In genomic region chr14:93857500-93857899, GRCh38 we compare ENCODE assay signal across 22 cellular contexts.
DNase-seq lines count a peak whose midpoint lies in the region; ATAC-seq and TF ChIP-seq lines count a peak whose summit lies in the region.
"Had no signal": no experiment of that assay in that cellular context is flagged by ENCODE, and none has a peak within 500 bp of the region (broad histone marks: within the 10 kb centered on the region; RNA-seq: fewer than 3 reads in every experiment).

No MANE protein-coding gene starts in this region.

- no peaks in the 10 kb centered on the region for H3K36me3 Mint-ChIP-seq in stimulated activated naive B cell treated with anti-CD40 and anti-IgM and Interleukin-4, amounts not matched to agents 10 μg/mL and 1 μg/mL and 100 μg/mL, for 72 hours

- intact Hi-C loops in left lung (cut with DNase I), result no loop called here

- peaks cover 16 to 19% of the 10 kb centered on the region in 2 donors for H3K27me3 Mint-ChIP-seq in stimulated activated naive B cell treated with anti-CD40 and anti-IgM and Interleukin-4, amounts not matched to agents 10 μg/mL and 1 μg/mL and 100 μg/mL, for 72 hours

- H3K9ac ChIP-seq in BLaER1 treated with 17β-estradiol and CSF1 and Interleukin-3, amounts not matched to agents 10 nM and 100 nM, result no peak overlapping the region
- H3K9ac ChIP-seq in SK-N-MC (ENCODE audit: insufficient read length), result no peak overlapping the region

- no peaks in the 10 kb centered on the region for H3K4me1 Mint-ChIP-seq in stimulated activated naive B cell treated with anti-CD40 and anti-IgM and Interleukin-4, amounts not matched to agents 10 μg/mL and 1 μg/mL and 100 μg/mL, for 72 hours

- H3K4me1 ChIP-seq in BLaER1 treated with 17β-estradiol and CSF1 and Interleukin-3, amounts not matched to agents 10 nM and 100 nM, result peaks cover 0 to 11% (median 10%) of the 10 kb centered on the region in 10 experiments; a peak in 12 of 20 replicates
- no peaks in the 10 kb centered on the region for H3K4me1 ChIP-seq in left lung
- H3K4me1 ChIP-seq: body of pancreas, lower lobe of right lung had no signal

- no peak for TF ChIP-seq CTCF in left lung (IDR thresholded peaks at IDR 0.05)

- H3K9me3 ChIP-seq in BLaER1 treated with 17β-estradiol and CSF1 and Interleukin-3, amounts not matched to agents 10 nM and 100 nM (replicated peaks in 1 of 11), result no peaks in the 10 kb centered on the region; a peak in 1 of 22 replicates
- H3K9me3 ChIP-seq in SK-N-MC (ENCODE audit: low read depth, low read length), result no peaks in the 10 kb centered on the region
- no peaks in the 10 kb centered on the region for H3K9me3 ChIP-seq in left lung
- H3K9me3 ChIP-seq: body of pancreas, esophagus muscularis mucosa, lower lobe of right lung had no signal

- H4K20me1 ChIP-seq in BLaER1 treated with 17β-estradiol and CSF1 and Interleukin-3, amounts not matched to agents 10 nM and 100 nM, result no peaks in the 10 kb centered on the region

- no peak for ATAC-seq in left lung
- no peak for ATAC-seq in stimulated activated naive B cell treated with anti-CD40 and anti-IgM and Interleukin-4, amounts not matched to agents 10 μg/mL and 1 μg/mL and 100 μg/mL, for 72 hours (replicated peaks)
- ATAC-seq: body of pancreas, lower lobe of right lung, sciatic nerve had no signal

- H3K9me3 Mint-ChIP-seq in stimulated activated naive B cell treated with anti-CD40 and anti-IgM and Interleukin-4, amounts not matched to agents 10 μg/mL and 1 μg/mL and 100 μg/mL, for 72 hours, result no peaks in the 10 kb centered on the region
- H3K9me3 Mint-ChIP-seq: nephron; T-helper 1 cell treated with Interleukin-12 subunit alpha and Interleukin-12 subunit beta and Interleukin-4 antibody, amounts not matched to agents 30 μg/mL and 1 μg/mL, for 36 hours had no signal

- no peak overlapping the region for H3K27ac Mint-ChIP-seq in stimulated activated naive B cell treated with anti-CD40 and anti-IgM and Interleukin-4, amounts not matched to agents 10 μg/mL and 1 μg/mL and 100 μg/mL, for 72 hours
- H3K27ac Mint-ChIP-seq: nephron; T-helper 1 cell treated with Interleukin-12 subunit alpha and Interleukin-12 subunit beta and Interleukin-4 antibody, amounts not matched to agents 30 μg/mL and 1 μg/mL, for 36 hours had no signal

- no peak overlapping the region for H3K4me3 Mint-ChIP-seq in stimulated activated naive B cell treated with anti-CD40 and anti-IgM and Interleukin-4, amounts not matched to agents 10 μg/mL and 1 μg/mL and 100 μg/mL, for 72 hours
- H3K4me3 Mint-ChIP-seq: nephron; T-helper 1 cell treated with Interleukin-12 subunit alpha and Interleukin-12 subunit beta and Interleukin-4 antibody, amounts not matched to agents 30 μg/mL and 1 μg/mL, for 36 hours had no signal

- no peak overlapping the region for H3K4me3 ChIP-seq in BLaER1 treated with 17β-estradiol and CSF1 and Interleukin-3, amounts not matched to agents 10 nM and 100 nM
- H3K4me3 ChIP-seq in H7 (ENCODE audit: insufficient read depth, low read depth, low read length), result no peak overlapping the region
- H3K4me3 ChIP-seq in SK-N-MC, result peak overlapping the region; percentile 40; the same call in 1 of the 2 replicates
- H3K4me3 ChIP-seq in left lung, result no peak overlapping the region
- H3K4me3 ChIP-seq: body of pancreas, esophagus muscularis mucosa, lower lobe of right lung had no signal

- peak overlapping the region in 7 of 11 experiments; percentile 6 to 34 (median 24); a peak in 11 of 22 replicates for H3K4me2 ChIP-seq in BLaER1 treated with 17β-estradiol and CSF1 and Interleukin-3, amounts not matched to agents 10 nM and 100 nM

- DNase-seq in H7, result peak; percentile 65
- no peak for DNase-seq in SK-N-MC (ENCODE audit: low read depth, low spot score)
- peak; percentile 87 for DNase-seq in left kidney (ENCODE audit: low read depth, low spot score)
- DNase-seq in left lung, result no peak
- no peak for DNase-seq in SKM-1 treated with dmso at 0.1 percent for 144 hours (lab: John Stamatoyannopoulos, UW; ENCODE audit: unreplicated experiment)
- no peak for DNase-seq in stimulated activated CD4-positive, alpha-beta T cell treated with anti-CD3 and anti-CD28 coated beads, Interleukin-1b, Interleukin-23, amount 100 ng/mL, for 48 hours
- no peak for DNase-seq in stimulated activated naive B cell treated with anti-CD40 and anti-IgM and Interleukin-4, amounts not matched to agents 10 μg/mL and 1 μg/mL and 100 μg/mL, for 72 hours
- DNase-seq: activated CD4-positive, alpha-beta T cell treated with anti-CD3 and anti-CD28 coated beads for 4 hours; activated naive CD4-positive, alpha-beta T cell treated with anti-CD3 and anti-CD28 coated beads, Interleukin-2, amount 50 U/mL, for 16 hours; body of pancreas; DMS153; GOT3; lower lobe of right lung; NCI-H1105 treated with DMSO at 0.1 percent for 48 hours; NCI-H526 treated with DMSO at 0.1 percent for 48 hours; stimulated activated CD4-positive, alpha-beta T cell treated with anti-CD3 and anti-CD28 coated beads, Interleukin-4, amount 100 ng/mL, for 24 hours; trophoblast cell had no signal

- no peaks in the 10 kb centered on the region for H3K36me3 ChIP-seq in BLaER1 treated with 17β-estradiol and CSF1 and Interleukin-3, amounts not matched to agents 10 nM and 100 nM
- no peaks in the 10 kb centered on the region for H3K36me3 ChIP-seq in H7 (replicated peaks; ENCODE audit: control insufficient read depth, insufficient read depth, low read length)
- H3K36me3 ChIP-seq in SK-N-MC (ENCODE audit: insufficient read depth, low read length), result no peaks in the 10 kb centered on the region
- no peaks in the 10 kb centered on the region for H3K36me3 ChIP-seq in left lung
- H3K36me3 ChIP-seq: esophagus muscularis mucosa, lower lobe of right lung had no signal

- H3K27me3 ChIP-seq in BLaER1 treated with 17β-estradiol and CSF1 and Interleukin-3, amounts not matched to agents 10 nM and 100 nM, result no peaks in the 10 kb centered on the region
- no peaks in the 10 kb centered on the region for H3K27me3 ChIP-seq in H7 (ENCODE audit: control insufficient read depth, insufficient read depth, low read length)
- peaks cover 0 to 45% of the 10 kb centered on the region in 2 donors for H3K27me3 ChIP-seq in left lung
- H3K27me3 ChIP-seq: esophagus muscularis mucosa had no signal

- H3K27ac ChIP-seq in BLaER1 treated with 17β-estradiol and CSF1 and Interleukin-3, amounts not matched to agents 10 nM and 100 nM, result no peak overlapping the region
- H3K27ac ChIP-seq in SK-N-MC (no peak overlapping the region), left lung (no peak overlapping the region)
- H3K27ac ChIP-seq: body of pancreas, lower lobe of right lung had no signal

Comparison
In these comparisons a context has a peak if more than half of its experiments do, and no peak if none do; other contexts are left out.
1. DNase-seq: peak in H7 (single experiment) and left kidney (single experiment); none in SK-N-MC (single experiment), left lung (0 of 2), SKM-1 treated with dmso at 0.1 percent for 144 hours (single experiment), stimulated activated CD4-positive, alpha-beta T cell treated with anti-CD3 and anti-CD28 coated beads, Interleukin-1b, Interleukin-23, amount 100 ng/mL, for 48 hours (single experiment) and stimulated activated naive B cell treated with anti-CD40 and anti-IgM and Interleukin-4, amounts not matched to agents 10 μg/mL and 1 μg/mL and 100 μg/mL, for 72 hours (single experiment).